In the genomic region with DNA sequence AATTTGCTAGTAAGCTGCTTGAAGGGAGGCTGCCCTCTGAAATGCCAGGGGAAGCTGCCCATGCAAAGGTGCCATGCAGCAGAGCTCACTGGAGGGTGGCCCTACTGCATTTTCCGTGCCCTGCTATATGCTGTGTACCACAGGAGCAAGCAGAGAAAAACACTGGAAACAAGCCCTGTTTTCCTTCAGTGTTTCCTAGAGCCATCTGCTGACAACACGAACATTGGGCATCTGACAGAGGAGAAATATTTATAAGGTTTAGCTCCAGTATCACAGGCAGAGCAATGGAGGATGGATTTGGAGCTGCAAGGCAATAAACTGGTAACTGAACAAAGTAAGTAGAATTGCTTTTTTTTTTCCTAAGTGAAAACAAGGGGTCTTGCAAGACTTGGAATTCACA, we compare ENCODE assay signal across 24 cellular contexts.
DNase-seq lines count a peak whose midpoint lies in the region; ATAC-seq and TF ChIP-seq lines count a peak whose summit lies in the region.
"Had no signal": no experiment of that assay in that cellular context is flagged by ENCODE, and none has a peak within 500 bp of the region (broad histone marks: within the 10 kb centered on the region; RNA-seq: fewer than 3 reads in every experiment).

No MANE protein-coding gene starts in this region.

- H3K36me3 ChIP-seq in PC-3 (ENCODE audit: low read depth, low read length) (no peaks in the 10 kb centered on the region), gastroesophageal sphincter (no peaks in the 10 kb centered on the region)
- H3K36me3 ChIP-seq: BLaER1 had no signal

- no peaks in the 10 kb centered on the region for H3F3A ChIP-seq in PC-3 (ENCODE audit: low read length, unreplicated experiment)

- H3K4me2 ChIP-seq in PC-3 (ENCODE audit: low read length), result no peak overlapping the region
- H3K4me2 ChIP-seq: BLaER1, PC-9 had no signal

- CTCF ChIA-PET in PC-3 (lab: Charles Lee), result no interaction called here

- no peaks in the 10 kb centered on the region for H3K79me2 ChIP-seq in PC-3 (ENCODE audit: low read length)

- TF ChIP-seq CTCF in PC-3 (conservative IDR thresholded peaks at IDR 0.05; ENCODE audit: low read depth, low read length), result no peak
- TF ChIP-seq CTCF in coronary artery (IDR thresholded peaks at IDR 0.05), result no peak
- no peak for TF ChIP-seq CTCF in foreskin fibroblast (IDR thresholded peaks at IDR 0.05; ENCODE audit: low read depth, low read length)
- TF ChIP-seq CTCF in gastroesophageal sphincter (IDR thresholded peaks at IDR 0.05), result no peak

- H3K9me3 ChIP-seq in PC-3 (ENCODE audit: low read length) (no peaks in the 10 kb centered on the region), gastroesophageal sphincter (no peaks in the 10 kb centered on the region)

- 54 to 56% methylated on average over 1 to 2 of the region's 2 CpGs for WGBS in gastroesophageal sphincter (ENCODE audit: low coverage in 1 of 2), 2 donors

- H3K27ac ChIP-seq in PC-3 (ENCODE audit: low read length) (no peak overlapping the region), coronary artery (no peak overlapping the region), gastroesophageal sphincter (no peak overlapping the region)
- H3K27ac ChIP-seq: BLaER1, PC-9 had no signal

- no TSS peak for BruUV-seq in PC-3 (replicated peaks; lab: Mats Ljungman, UMichigan)

- H3K9me2 ChIP-seq in PC-3 (replicated peaks; ENCODE audit: low read length), result no peaks in the 10 kb centered on the region

- no peak overlapping the region for H3K9ac ChIP-seq in PC-3 (ENCODE audit: low read length)
- H3K9ac ChIP-seq: BLaER1 had no signal

- ATAC-seq in PC-3, result peak; percentile 17; the same call in 1 of the 2 replicates
- no peak for ATAC-seq in stimulated activated naive CD8-positive, alpha-beta T cell treated with anti-CD3 and anti-CD28 coated beads, Interleukin-15, Interleukin-2, amounts not matched to agents 100 U/mL and 50 U/mL, for 24 hours
- ATAC-seq in gastroesophageal sphincter, result no peak
- ATAC-seq: HCT116, Right ventricle myocardium inferior had no signal

- H3K4me3 ChIP-seq in PC-3 (ENCODE audit: low read length) (no peak overlapping the region), coronary artery (no peak overlapping the region), foreskin fibroblast (ENCODE audit: low read depth in 1 of 2, low read length in 2 of 2) (no peak overlapping the region), gastroesophageal sphincter (no peak overlapping the region)
- H3K4me3 ChIP-seq: BLaER1, PC-9 had no signal

- H4K20me1 ChIP-seq in PC-3 (ENCODE audit: low read length), result no peaks in the 10 kb centered on the region
- H4K20me1 ChIP-seq: BLaER1 had no signal

- DNase-seq in PC-3 (no peak), coronary artery (ENCODE audit: low spot score) (peak; percentile 43), myocyte (ENCODE audit: low read depth) (peak; percentile 32), superior temporal gyrus (ENCODE audit: extremely low spot score) (peak; percentile 45), foreskin fibroblast (no peak), erythroblast (lab: John Stamatoyannopoulos, UW) (no peak)
- DNase-seq in stimulated activated naive CD8-positive, alpha-beta T cell treated with anti-CD3 and anti-CD28 coated beads, Interleukin-15, Interleukin-2, amounts not matched to agents 100 U/mL and 50 U/mL, for 24 hours, result no peak
- DNase-seq: ACHN; CD4-positive, CD25-positive, alpha-beta regulatory T cell; DMS53; KBM-7; MV-4-11; NCI-H1105; NCI-H1436 treated with DMSO at 0.1 percent for 48 hours; NCI-H187 treated with DMSO at 0.1 percent for 48 hours; NCI-H2171 treated with DMSO at 0.1 percent for 48 hours; NCI-H345; NCI-H524; NCI-H748 treated with DMSO at 0.1 percent for 48 hours; PC-9 had no signal

- POLR2A ChIA-PET in PC-3 (lab: Charles Lee; ENCODE audit: unreplicated experiment), result no interaction called here

- H3K4me1 ChIP-seq in PC-3 (ENCODE audit: insufficient read depth, low read length) (peaks cover 4% of the 10 kb centered on the region; the same call in 1 of the 2 replicates), gastroesophageal sphincter (no peaks in the 10 kb centered on the region)
- H3K4me1 ChIP-seq: BLaER1 had no signal

- no peak for TF ChIP-seq EP300 in gastroesophageal sphincter (IDR thresholded peaks at IDR 0.05)

- intact Hi-C loops in PC-3 (cut with micrococcal nuclease), result no loop called here

- no peak overlapping the region for H2AFZ ChIP-seq in PC-3 (ENCODE audit: low read length)
- H2AFZ ChIP-seq: PC-9 had no signal

- H3K27me3 ChIP-seq in PC-3 (ENCODE audit: low read length) (no peaks in the 10 kb centered on the region), gastroesophageal sphincter (no peaks in the 10 kb centered on the region)
- H3K27me3 ChIP-seq: BLaER1 had no signal

- TF ChIP-seq POLR2A in gastroesophageal sphincter (IDR thresholded peaks at IDR 0.05), result no peak
- no peak for TF ChIP-seq POLR2A in erythroblast (IDR thresholded peaks at IDR 0.05; ENCODE audit: low read length)

Comparison
In these comparisons a context has a peak if more than half of its experiments do, and no peak if none do; other contexts are left out.
1. DNase-seq: peak in coronary artery (single experiment), myocyte (single experiment) and superior temporal gyrus (single experiment); none in PC-3 (single experiment), foreskin fibroblast (0 of 2), stimulated activated naive CD8-positive, alpha-beta T cell treated with anti-CD3 and anti-CD28 coated beads, Interleukin-15, Interleukin-2, amounts not matched to agents 100 U/mL and 50 U/mL, for 24 hours (single experiment) and erythroblast (0 of 2).